22 cellular contexts compared by ENCODE assay signal in genomic region chr17:58399974-58400373, GRCh38. TPM values are rescaled to one million over a fixed set of nuclear protein-coding genes. Genes with fewer than 3 reads are reported as not detected.
A peak's percentile ranks its signal among the peaks of the same experiment; 100 is the strongest.
DNase-seq lines count a peak whose midpoint lies in the region; ATAC-seq and TF ChIP-seq lines count a peak whose summit lies in the region.
"Had no signal": no experiment of that assay in that cellular context is flagged by ENCODE, and none has a peak within 500 bp of the region (broad histone marks: within the 10 kb centered on the region; RNA-seq: fewer than 3 reads in every experiment).

No MANE protein-coding gene starts in this region.

- no peak for TF ChIP-seq CTCF in RWPE2 (IDR thresholded peaks at IDR 0.05; ENCODE audit: poor library complexity, severe bottlenecking)
- no peak for TF ChIP-seq CTCF in ovary (IDR thresholded peaks at IDR 0.05)

- H3K18ac ChIP-seq in trophoblast cell (ENCODE audit: low read length), result no peak overlapping the region

- peaks cover 8% of the 10 kb centered on the region for H3K4me1 Mint-ChIP-seq in stimulated activated effector memory CD8-positive, alpha-beta T cell treated with anti-CD3 and anti-CD28 coated beads, Interleukin-12 subunit alpha, Interleukin-12 subunit beta, amount 100 ng/mL, for 72 hours

- H3K4me2 ChIP-seq in trophoblast cell (ENCODE audit: low read length), result no peak overlapping the region
- H3K4me2 ChIP-seq: BLaER1 treated with 17β-estradiol and CSF1 and Interleukin-3, amounts not matched to agents 10 nM and 100 nM had no signal

- H4K91ac ChIP-seq in trophoblast cell (ENCODE audit: low read depth, low read length), result no peak overlapping the region

- no peak overlapping the region for H2BK12ac ChIP-seq in trophoblast cell (ENCODE audit: low read length)

- no peak overlapping the region for H3K4me3 ChIP-seq in RWPE2 (ENCODE audit: severe bottlenecking)
- H3K4me3 ChIP-seq in ovary, result no peak overlapping the region
- no peak overlapping the region for H3K4me3 ChIP-seq in trophoblast cell (ENCODE audit: low read depth, low read length)
- H3K4me3 ChIP-seq: BLaER1 treated with 17β-estradiol and CSF1 and Interleukin-3, amounts not matched to agents 10 nM and 100 nM; K562; SJCRH30 had no signal

- H2BK120ac ChIP-seq in trophoblast cell (ENCODE audit: insufficient read depth, low read length, poor library complexity), result no peak overlapping the region

- H3K9me3 ChIP-seq in RWPE2 (ENCODE audit: severe bottlenecking) (no peaks in the 10 kb centered on the region), ovary (no peaks in the 10 kb centered on the region), trophoblast cell (ENCODE audit: insufficient read depth, low read depth, low read length) (no peaks in the 10 kb centered on the region)
- H3K9me3 ChIP-seq: BLaER1 treated with 17β-estradiol and CSF1 and Interleukin-3, amounts not matched to agents 10 nM and 100 nM; SJCRH30 had no signal

- H4K12ac ChIP-seq in trophoblast cell (ENCODE audit: low read depth, low read length), result no peak overlapping the region

- H3K27ac ChIP-seq in RWPE2 (ENCODE audit: poor library complexity, severe bottlenecking), result peak overlapping the region; percentile 97
- no peak overlapping the region for H3K27ac ChIP-seq in ovary
- H3K27ac ChIP-seq in trophoblast cell (ENCODE audit: low read depth, low read length), result no peak overlapping the region
- H3K27ac ChIP-seq: BLaER1 treated with 17β-estradiol and CSF1 and Interleukin-3, amounts not matched to agents 10 nM and 100 nM; SJCRH30 had no signal

- no peak overlapping the region for H2AFZ ChIP-seq in trophoblast cell (ENCODE audit: insufficient read depth, low read length, poor library complexity)

- peaks cover 54% of the 10 kb centered on the region for H3K4me1 ChIP-seq in RWPE2 (ENCODE audit: insufficient read depth, poor library complexity, severe bottlenecking)
- no peaks in the 10 kb centered on the region for H3K4me1 ChIP-seq in ovary (ENCODE audit: insufficient read depth)
- H3K4me1 ChIP-seq in trophoblast cell (ENCODE audit: control insufficient read depth in 1 of 2, insufficient read depth in 2 of 2, low read length in 2 of 2), result peaks cover 3 to 8% of the 10 kb centered on the region in 2 experiments

- DNase-seq in activated naive CD4-positive, alpha-beta T cell treated with anti-CD3 and anti-CD28 coated beads, Interleukin-2, amount 50 U/mL, for 72 hours (ENCODE audit: low spot score in 2 of 2), result no peak
- no peak for DNase-seq in activated naive CD4-positive, alpha-beta T cell treated with anti-CD3 and anti-CD28 coated beads, Interleukin-2, amount 50 U/mL, for 16 hours
- no peak for DNase-seq in RWPE2 (ENCODE audit: low spot score)
- DNase-seq in stimulated activated effector memory CD8-positive, alpha-beta T cell treated with anti-CD3 and anti-CD28 coated beads, Interleukin-12 subunit alpha, Interleukin-12 subunit beta, amount 100 ng/mL, for 72 hours (ENCODE audit: low spot score in 2 of 2), result no peak
- DNase-seq in ovary, result no peak
- DNase-seq in SK-N-DZ (ENCODE audit: low spot score), result no peak
- DNase-seq in trophoblast cell, result no peak
- DNase-seq: 8988T; Calu3; CD8-positive, alpha-beta T cell; DMS153; GOT3; HCEC 1CT; NCI-H1092; NCI-H1436; NCI-H1930; NCI-H2227 treated with DMSO at 0.1 percent for 48 hours; NCI-H510A; SJCRH30 had no signal

- H2AK5ac ChIP-seq in trophoblast cell (ENCODE audit: low read length), result no peak overlapping the region

- H3K79me1 ChIP-seq in trophoblast cell (ENCODE audit: low read length), result peaks cover 5% of the 10 kb centered on the region

- TF ChIP-seq POLR2A in ovary (IDR thresholded peaks at IDR 0.05), result no peak

- H3K9ac ChIP-seq in trophoblast cell (ENCODE audit: low read length), result no peak overlapping the region
- H3K9ac ChIP-seq: BLaER1 treated with 17β-estradiol and CSF1 and Interleukin-3, amounts not matched to agents 10 nM and 100 nM had no signal

- no peaks in the 10 kb centered on the region for H3K79me2 ChIP-seq in trophoblast cell (ENCODE audit: control insufficient read depth, insufficient read depth, low read length, poor library complexity)

- no peaks in the 10 kb centered on the region for H3K9me3 Mint-ChIP-seq in activated naive CD4-positive, alpha-beta T cell treated with anti-CD3 and anti-CD28 coated beads, Interleukin-2, amount 50 U/mL, for 72 hours
- no peaks in the 10 kb centered on the region for H3K9me3 Mint-ChIP-seq in stimulated activated effector memory CD8-positive, alpha-beta T cell treated with anti-CD3 and anti-CD28 coated beads, Interleukin-12 subunit alpha, Interleukin-12 subunit beta, amount 100 ng/mL, for 72 hours
- H3K9me3 Mint-ChIP-seq: CD8-positive, alpha-beta T cell had no signal

- no peak overlapping the region for H4K8ac ChIP-seq in trophoblast cell (ENCODE audit: low read depth, low read length)

- H3K36me3 ChIP-seq in RWPE2 (ENCODE audit: low read depth) (0 out of 2 replicates have a peak, but pooled peaks cover 3% of the 10 kb centered on the region), ovary (no peaks in the 10 kb centered on the region), trophoblast cell (ENCODE audit: control insufficient read depth in 1 of 2, insufficient read depth in 2 of 2, low read length in 2 of 2) (no peaks in the 10 kb centered on the region)
- H3K36me3 ChIP-seq: BLaER1 treated with 17β-estradiol and CSF1 and Interleukin-3, amounts not matched to agents 10 nM and 100 nM; SJCRH30 had no signal

- H3K27me3 ChIP-seq in RWPE2 (ENCODE audit: insufficient read depth, poor library complexity, severe bottlenecking) (no peaks in the 10 kb centered on the region), ovary (no peaks in the 10 kb centered on the region), trophoblast cell (ENCODE audit: insufficient read depth, low read length) (no peaks in the 10 kb centered on the region)
- H3K27me3 ChIP-seq: BLaER1 treated with 17β-estradiol and CSF1 and Interleukin-3, amounts not matched to agents 10 nM and 100 nM; SJCRH30 had no signal

- no peaks in the 10 kb centered on the region for H3K36me3 Mint-ChIP-seq in activated naive CD4-positive, alpha-beta T cell treated with anti-CD3 and anti-CD28 coated beads, Interleukin-2, amount 50 U/mL, for 72 hours
- no peaks in the 10 kb centered on the region for H3K36me3 Mint-ChIP-seq in stimulated activated effector memory CD8-positive, alpha-beta T cell treated with anti-CD3 and anti-CD28 coated beads, Interleukin-12 subunit alpha, Interleukin-12 subunit beta, amount 100 ng/mL, for 72 hours
- H3K36me3 Mint-ChIP-seq: CD8-positive, alpha-beta T cell had no signal

- ATAC-seq in activated naive CD4-positive, alpha-beta T cell treated with anti-CD3 and anti-CD28 coated beads, Interleukin-2, amount 50 U/mL, for 72 hours, result peak; percentile 55 to 58
- peak; percentile 83 for ATAC-seq in RWPE2 (ENCODE audit: low read depth)
- peak; percentile 89 for ATAC-seq in esophagus mucosa
- ATAC-seq in stimulated activated effector memory CD8-positive, alpha-beta T cell treated with anti-CD3 and anti-CD28 coated beads, Interleukin-12 subunit alpha, Interleukin-12 subunit beta, amount 100 ng/mL, for 72 hours, result no peak
- ATAC-seq: CD8-positive, alpha-beta T cell; K562 had no signal

- H3K4ac ChIP-seq in trophoblast cell (ENCODE audit: low read depth, low read length), result no peak overlapping the region

- no peak for TF ChIP-seq EP300 in ovary (IDR thresholded peaks at IDR 0.05)

- no peak overlapping the region for H3K23ac ChIP-seq in trophoblast cell (ENCODE audit: low read length)

- H2BK5ac ChIP-seq in trophoblast cell (ENCODE audit: low read depth, low read length, poor library complexity), result no peak overlapping the region

- no peak overlapping the region for H3K27ac Mint-ChIP-seq in activated naive CD4-positive, alpha-beta T cell treated with anti-CD3 and anti-CD28 coated beads, Interleukin-2, amount 50 U/mL, for 72 hours
- H3K27ac Mint-ChIP-seq in stimulated activated effector memory CD8-positive, alpha-beta T cell treated with anti-CD3 and anti-CD28 coated beads, Interleukin-12 subunit alpha, Interleukin-12 subunit beta, amount 100 ng/mL, for 72 hours, result peak overlapping the region; percentile 7
- H3K27ac Mint-ChIP-seq: CD8-positive, alpha-beta T cell had no signal

- 85 to 93% (median 88%) methylated on average over 3 of the region's 3 CpGs for WGBS in ovary, 3 donors
- no CpG with 5 or more reads among the region's 3 CpGs for WGBS in trophoblast cell (ENCODE audit: extremely low coverage, insufficient coverage, insufficient read length)

- no peak overlapping the region for H3K14ac ChIP-seq in trophoblast cell (ENCODE audit: low read length)

- intact Hi-C loops in ovary (cut with DNase I), result no loop called here

- no peak overlapping the region for H3K4me3 Mint-ChIP-seq in stimulated activated effector memory CD8-positive, alpha-beta T cell treated with anti-CD3 and anti-CD28 coated beads, Interleukin-12 subunit alpha, Interleukin-12 subunit beta, amount 100 ng/mL, for 72 hours
- H3K4me3 Mint-ChIP-seq: CD8-positive, alpha-beta T cell had no signal

RNA-seq across cellular contexts. Expression of gene RNF43, which starts 17.4 kb away (rescaled TPM):
- 1 to 10 TPM; 2.5 to 2.9 TPM for total RNA-seq in activated naive CD4-positive, alpha-beta T cell treated with anti-CD3 and anti-CD28 coated beads, Interleukin-2, amount 50 U/mL, for 72 hours
- total RNA-seq in esophagus mucosa (7.4 TPM), ovary (1 to 10 TPM in 6 of 7 donors, under 1 TPM in 1; 0.38 to 5.6 (median 2.0) TPM)
- polyA plus RNA-seq in ovary, result under 1 TPM; 0.21 to 0.33 TPM
- not detected in 2 replicates for polyA plus RNA-seq in SK-N-DZ (2014; cell fraction: cytosol; rRNA removed)
- 0.20 TPM in 1 of 2 replicates, not detected in the other for polyA plus RNA-seq in SK-N-DZ (2014; cell fraction: nucleus; rRNA removed)
- polyA plus RNA-seq in trophoblast cell (2013), result 3.6 and 3.8 TPM in 2 replicates
- total RNA-seq: SJCRH30 had no signal

RNA-seq across cellular contexts. Expression of gene SUPT4H1, which starts 48.0 kb away (rescaled TPM):
- total RNA-seq in activated naive CD4-positive, alpha-beta T cell treated with anti-CD3 and anti-CD28 coated beads, Interleukin-2, amount 50 U/mL, for 72 hours, result 100 to 1,000 TPM; 105 to 141 TPM
- total RNA-seq in esophagus mucosa, result 58.3 TPM
- 10 to 100 TPM; 43.7 to 73.6 (median 50.0) TPM for total RNA-seq in ovary
- polyA plus RNA-seq in ovary, result 100 to 1,000 TPM in 1 of 2 donors, 10 to 100 TPM in 1; 86.2 to 182 TPM
- polyA plus RNA-seq in SK-N-DZ (2014; cell fraction: cytosol; rRNA removed), result 215 and 376 TPM in 2 replicates
- polyA plus RNA-seq in SK-N-DZ (2014; cell fraction: nucleus; rRNA removed), result 80.2 and 156 TPM in 2 replicates
- 63.5 and 64.6 TPM in 2 replicates for polyA plus RNA-seq in trophoblast cell (2013)
